ENCODE assay signal across 27 cellular contexts in the genomic region with DNA sequence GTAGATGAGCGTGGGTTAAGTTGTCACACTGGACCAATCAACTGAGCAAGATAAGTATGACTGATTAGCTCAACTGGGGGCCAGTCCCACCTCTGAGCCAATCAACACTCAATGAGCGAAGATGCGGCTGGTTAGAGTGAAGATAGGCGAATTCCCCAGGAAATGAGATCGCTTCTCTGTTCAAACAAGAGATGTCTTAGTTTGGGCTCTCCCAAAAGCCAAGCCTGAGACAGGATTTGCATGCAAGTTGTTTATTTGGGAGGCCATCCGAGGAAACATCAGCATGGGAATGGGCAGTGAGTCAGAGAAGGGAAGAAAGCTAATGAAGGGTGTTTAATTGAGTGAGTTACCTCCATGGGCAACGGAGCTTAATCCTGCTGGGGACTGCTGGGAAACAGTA. TPM values are rescaled to one million over a fixed set of nuclear protein-coding genes. Genes with fewer than 3 reads are reported as not detected.
"Had no signal": no experiment of that assay in that cellular context is flagged by ENCODE, and none has a peak within 500 bp of the region (broad histone marks: within the 10 kb centered on the region; RNA-seq: fewer than 3 reads in every experiment).

No MANE protein-coding gene starts in this region.

- DNase-seq: activated CD4-positive, alpha-beta memory T cell treated with anti-CD3 and anti-CD28 coated beads for 36 hours; activated CD4-positive, alpha-beta T cell treated with anti-CD3 and anti-CD28 coated beads for 48 hours; activated effector memory CD4-positive, alpha-beta T cell treated with Interleukin-2 at 50 U/mL for 16 hours; activated naive CD4-positive, alpha-beta T cell treated with anti-CD3 and anti-CD28 coated beads for 36 hours; activated T-cell treated with anti-CD3 and anti-CD28 coated beads, Interleukin-2, amount 50 U/mL, for 72 hours; body of pancreas; dermis blood vessel endothelial cell; effector memory CD4-positive, alpha-beta T cell; foreskin melanocyte; glutamatergic neuron; hippocampal formation; pancreas; psoas muscle; right cardiac atrium; stimulated activated CD4-positive, alpha-beta T cell treated with anti-CD3 and anti-CD28 coated beads, Interleukin-4, amount 100 ng/mL, for 4 hours; stimulated activated naive CD8-positive, alpha-beta T cell treated with anti-CD3 and anti-CD28 coated beads, Interleukin-15, Interleukin-2, amounts not matched to agents 100 U/mL and 50 U/mL, for 24 hours; SW 1271; T-helper 17 cell; upper lobe of right lung had no signal

- H3K27ac ChIP-seq: body of pancreas, pancreas, psoas muscle, upper lobe of right lung had no signal

- H3K27me3 ChIP-seq: body of pancreas, pancreas, upper lobe of right lung had no signal

- H3K9me3 ChIP-seq: body of pancreas, pancreas, psoas muscle, upper lobe of right lung had no signal

- H3K36me3 Mint-ChIP-seq: activated CD4-positive, alpha-beta memory T cell treated with anti-CD3 and anti-CD28 coated beads for 36 hours had no signal

- H3K27ac Mint-ChIP-seq: activated CD4-positive, alpha-beta memory T cell treated with anti-CD3 and anti-CD28 coated beads for 36 hours; activated naive CD4-positive, alpha-beta T cell treated with anti-CD3 and anti-CD28 coated beads for 36 hours; activated T-cell treated with anti-CD3 and anti-CD28 coated beads, Interleukin-2, amount 50 U/mL, for 72 hours; nephron; T-helper 17 cell had no signal

- H3K4me1 ChIP-seq: body of pancreas, pancreas, psoas muscle, upper lobe of right lung had no signal

- H3K4me3 Mint-ChIP-seq: activated CD4-positive, alpha-beta memory T cell treated with anti-CD3 and anti-CD28 coated beads for 36 hours; activated naive CD4-positive, alpha-beta T cell treated with anti-CD3 and anti-CD28 coated beads for 36 hours; activated T-cell treated with anti-CD3 and anti-CD28 coated beads, Interleukin-2, amount 50 U/mL, for 72 hours; nephron; T-helper 17 cell had no signal

- ATAC-seq: activated T-cell treated with anti-CD3 and anti-CD28 coated beads, Interleukin-2, amount 50 U/mL, for 72 hours; body of pancreas; esophagus mucosa; left lobe of liver; pancreas; right cardiac atrium; stimulated activated naive CD8-positive, alpha-beta T cell treated with anti-CD3 and anti-CD28 coated beads, Interleukin-15, Interleukin-2, amounts not matched to agents 100 U/mL and 50 U/mL, for 24 hours; T-helper 17 cell; upper lobe of right lung had no signal

- H3K9me3 Mint-ChIP-seq: activated CD4-positive, alpha-beta memory T cell treated with anti-CD3 and anti-CD28 coated beads for 36 hours; activated naive CD4-positive, alpha-beta T cell treated with anti-CD3 and anti-CD28 coated beads for 36 hours; activated T-cell treated with anti-CD3 and anti-CD28 coated beads, Interleukin-2, amount 50 U/mL, for 72 hours; nephron had no signal

- H3K4me1 Mint-ChIP-seq: nephron had no signal

- H3K4me3 ChIP-seq: body of pancreas, lung, pancreas, psoas muscle, upper lobe of right lung had no signal

- H3K36me3 ChIP-seq: pancreas, upper lobe of right lung had no signal

RNA-seq across cellular contexts. Expression of a gene that starts 4.9 kb away (rescaled TPM):
- total RNA-seq: activated CD4-positive, alpha-beta memory T cell treated with anti-CD3 and anti-CD28 coated beads for 36 hours; activated naive CD4-positive, alpha-beta T cell treated with anti-CD3 and anti-CD28 coated beads for 36 hours; activated T-cell treated with anti-CD3 and anti-CD28 coated beads, Interleukin-2, amount 50 U/mL, for 72 hours; body of pancreas; cardiac septum; endothelial cell of umbilical vein; left lobe of liver; pancreas; psoas muscle; right cardiac atrium; subcutaneous adipose tissue; T-helper 17 cell; upper lobe of right lung had no signal
- polyA plus RNA-seq: endothelial cell of umbilical vein, pancreas, right cardiac atrium had no signal

RNA-seq across cellular contexts. Expression of a gene that starts 9.6 kb away (rescaled TPM):
- total RNA-seq: activated CD4-positive, alpha-beta memory T cell treated with anti-CD3 and anti-CD28 coated beads for 36 hours; activated naive CD4-positive, alpha-beta T cell treated with anti-CD3 and anti-CD28 coated beads for 36 hours; activated T-cell treated with anti-CD3 and anti-CD28 coated beads, Interleukin-2, amount 50 U/mL, for 72 hours; body of pancreas; cardiac septum; dermis blood vessel endothelial cell; endothelial cell of umbilical vein; left lobe of liver; psoas muscle; right cardiac atrium; subcutaneous adipose tissue; T-helper 17 cell; upper lobe of right lung had no signal
- polyA plus RNA-seq: endothelial cell of umbilical vein, pancreas, psoas muscle, right cardiac atrium had no signal

RNA-seq across cellular contexts. Expression of a gene that starts 31.0 kb away (rescaled TPM):
- total RNA-seq: activated CD4-positive, alpha-beta memory T cell treated with anti-CD3 and anti-CD28 coated beads for 36 hours; activated naive CD4-positive, alpha-beta T cell treated with anti-CD3 and anti-CD28 coated beads for 36 hours; activated T-cell treated with anti-CD3 and anti-CD28 coated beads, Interleukin-2, amount 50 U/mL, for 72 hours; cardiac septum; endothelial cell of umbilical vein; psoas muscle; right cardiac atrium; subcutaneous adipose tissue; T-helper 17 cell had no signal
- polyA plus RNA-seq: endothelial cell of umbilical vein, right cardiac atrium had no signal

RNA-seq across cellular contexts. Expression of a gene that starts 42.8 kb away (rescaled TPM):
- total RNA-seq: activated CD4-positive, alpha-beta memory T cell treated with anti-CD3 and anti-CD28 coated beads for 36 hours had no signal
- polyA plus RNA-seq: keratinocyte had no signal
